Comparison of ENCODE assay signal across 27 cellular contexts in the genomic region with DNA sequence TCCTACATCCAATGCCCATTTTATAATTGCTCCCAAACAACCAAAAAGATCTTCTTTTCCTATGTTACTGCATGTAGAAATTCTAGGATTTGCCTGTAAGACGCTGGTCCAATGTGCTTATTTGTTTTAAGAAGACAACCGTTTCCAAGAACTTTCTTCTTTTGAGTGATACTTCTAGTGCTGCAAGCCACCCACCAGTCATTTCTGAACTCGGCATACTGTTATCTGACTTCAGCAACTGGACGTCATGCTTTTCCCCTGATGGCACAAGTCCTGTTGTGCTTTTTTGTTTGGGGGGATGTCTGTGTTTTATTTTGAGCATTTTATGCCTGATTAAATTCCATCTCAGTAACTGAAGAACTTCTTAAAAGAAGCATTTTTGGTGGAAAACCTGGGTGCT.
"Had no signal": no experiment of that assay in that cellular context is flagged by ENCODE, and none has a peak within 500 bp of the region (broad histone marks: within the 10 kb centered on the region; RNA-seq: fewer than 3 reads in every experiment).

No MANE protein-coding gene starts in this region.

- H3K4me3 ChIP-seq: colonic mucosa, esophagus squamous epithelium, gastrocnemius medialis, heart right ventricle, left lung, lung had no signal

- ATAC-seq: effector memory CD8-positive, alpha-beta T cell; esophagus mucosa; gastrocnemius medialis; heart right ventricle; left cardiac atrium; left lung; left ventricle myocardium superior; naive thymus-derived CD4-positive, alpha-beta T cell had no signal

- DNase-seq: colonic mucosa; cortex of kidney; effector CD8-positive, alpha-beta T cell; effector memory CD8-positive, alpha-beta T cell; endodermal cell; erythroblast; esophagus squamous epithelium; foreskin fibroblast; foreskin melanocyte; gastrocnemius medialis; glutamatergic neuron; head of caudate nucleus; heart right ventricle; hippocampal formation; left cardiac atrium; left lung; left ventricle myocardium superior; mammary epithelial cell; mesendoderm; midbrain; naive thymus-derived CD4-positive, alpha-beta T cell had no signal

- H3K9me3 ChIP-seq: colonic mucosa, esophagus squamous epithelium, gastrocnemius medialis, heart right ventricle, left lung had no signal

- H3K27me3 ChIP-seq: colonic mucosa, esophagus squamous epithelium, gastrocnemius medialis, left lung had no signal

- FAIRE-seq: endometrium, islet of Langerhans, keratinocyte had no signal

- H3K27ac ChIP-seq: colonic mucosa, epithelial cell of prostate, esophagus squamous epithelium, gastrocnemius medialis, heart right ventricle, left lung had no signal

- H3K36me3 ChIP-seq: colonic mucosa, esophagus squamous epithelium, gastrocnemius medialis, heart right ventricle, left lung had no signal

- H3K4me1 ChIP-seq: colonic mucosa, esophagus squamous epithelium, gastrocnemius medialis, heart right ventricle, left lung had no signal
